Comparison of ENCODE assay signal across 26 cellular contexts in genomic region chr13:42232671-42233070, GRCh38.
"Had no signal": no experiment of that assay in that cellular context is flagged by ENCODE, and none has a peak within 500 bp of the region (broad histone marks: within the 10 kb centered on the region; RNA-seq: fewer than 3 reads in every experiment).

No MANE protein-coding gene starts in this region.

- H3K27ac ChIP-seq: colonic mucosa, coronary artery, dorsolateral prefrontal cortex, epithelial cell of prostate, esophagus muscularis mucosa, esophagus squamous epithelium, foreskin keratinocyte, gastrocnemius medialis, gastroesophageal sphincter, heart left ventricle, heart right ventricle, hepatocyte had no signal

- H3K27me3 ChIP-seq: colonic mucosa, dorsolateral prefrontal cortex, esophagus muscularis mucosa, esophagus squamous epithelium, foreskin keratinocyte, gastrocnemius medialis, gastroesophageal sphincter, heart left ventricle, heart right ventricle, hepatocyte had no signal

- H3K4me2 ChIP-seq: hepatocyte had no signal

- H3K79me2 ChIP-seq: hepatocyte had no signal

- H2AFZ ChIP-seq: hepatocyte had no signal

- H3K4me1 ChIP-seq: colonic mucosa, esophagus muscularis mucosa, esophagus squamous epithelium, foreskin keratinocyte, gastrocnemius medialis, gastroesophageal sphincter, heart right ventricle had no signal

- H3K27ac Mint-ChIP-seq: dendritic cell treated with granulocyte-macrophage colony-stimulating factor and Interleukin-4, amounts not matched to agents 40 ng/mL and 50 ng/mL, for 4 days; effector memory CD8-positive, alpha-beta T cell; endodermal cell had no signal

- H3K27me3 Mint-ChIP-seq: dendritic cell treated with granulocyte-macrophage colony-stimulating factor and Interleukin-4, amounts not matched to agents 40 ng/mL and 50 ng/mL, for 4 days; effector memory CD8-positive, alpha-beta T cell had no signal

- H3K4me3 ChIP-seq: colonic mucosa, coronary artery, dorsolateral prefrontal cortex, esophagus muscularis mucosa, esophagus squamous epithelium, gastrocnemius medialis, gastroesophageal sphincter, heart left ventricle, heart right ventricle, hepatocyte had no signal

- H3K9me3 ChIP-seq: colonic mucosa, esophagus muscularis mucosa, esophagus squamous epithelium, gastrocnemius medialis, gastroesophageal sphincter, heart left ventricle, heart right ventricle had no signal

- H3K9me3 Mint-ChIP-seq: dendritic cell treated with granulocyte-macrophage colony-stimulating factor and Interleukin-4, amounts not matched to agents 40 ng/mL and 50 ng/mL, for 4 days; effector memory CD8-positive, alpha-beta T cell; endodermal cell had no signal

- H3K36me3 ChIP-seq: colonic mucosa, gastrocnemius medialis had no signal

- DNase-seq: colonic mucosa; cortex of kidney; dermis blood vessel endothelial cell; dorsolateral prefrontal cortex; effector CD4-positive, alpha-beta T cell; effector CD8-positive, alpha-beta T cell; effector memory CD4-positive, alpha-beta T cell; effector memory CD8-positive, alpha-beta T cell; erythroblast; esophagus squamous epithelium; foreskin fibroblast; foreskin keratinocyte; foreskin melanocyte; gastrocnemius medialis; glutamatergic neuron; head of caudate nucleus; heart left ventricle; heart right ventricle had no signal

- ATAC-seq: effector memory CD8-positive, alpha-beta T cell; esophagus mucosa; foreskin keratinocyte; gastrocnemius medialis; gastroesophageal sphincter; heart left ventricle; heart right ventricle had no signal

- H3K4me1 Mint-ChIP-seq: endodermal cell had no signal

- H3K4me3 Mint-ChIP-seq: dendritic cell treated with granulocyte-macrophage colony-stimulating factor and Interleukin-4, amounts not matched to agents 40 ng/mL and 50 ng/mL, for 4 days; effector memory CD8-positive, alpha-beta T cell; endodermal cell had no signal
